In the genomic region with DNA sequence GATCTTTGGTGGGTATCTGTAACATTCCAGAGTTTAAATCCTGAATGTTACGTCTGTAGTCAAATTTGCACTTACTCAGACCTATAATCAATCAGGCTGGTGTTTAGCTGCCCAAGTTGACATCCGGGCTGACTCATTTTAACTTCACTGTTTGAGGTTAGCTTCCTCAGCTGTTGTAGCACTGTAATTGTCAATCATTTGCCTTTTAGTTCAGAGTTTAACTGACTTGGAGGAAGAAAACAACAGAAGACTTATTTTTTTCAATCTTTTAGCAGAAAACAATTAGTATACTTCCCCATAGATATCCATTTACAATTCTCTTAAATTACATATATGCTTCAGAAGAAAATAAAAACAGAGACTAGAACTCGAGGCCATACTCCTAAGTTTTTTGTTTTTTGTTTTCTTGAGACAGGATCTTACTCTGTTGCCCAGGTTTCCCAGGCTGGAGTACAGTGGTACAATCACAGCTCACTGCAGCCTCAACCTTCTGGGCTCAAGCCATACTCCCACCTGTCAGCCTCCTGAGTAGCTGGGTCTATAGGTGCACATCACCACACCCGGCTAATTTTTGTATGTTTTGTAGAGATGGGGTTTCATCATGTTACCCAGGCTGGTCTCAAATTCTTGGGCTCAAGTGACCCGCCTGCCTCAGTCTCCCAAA, we compare ENCODE assay signal across 8 cellular contexts. TPM values are rescaled to one million over a fixed set of nuclear protein-coding genes. Genes with fewer than 3 reads are reported as not detected.
DNase-seq lines count a peak whose midpoint lies in the region; ATAC-seq and TF ChIP-seq lines count a peak whose summit lies in the region.

No MANE protein-coding gene starts in this region.

- ATAC-seq in GM19438 (IDR thresholded peaks at IDR 0.05; ENCODE audit: low read depth, unreplicated experiment) (peak; percentile 99), HG03378 (IDR thresholded peaks at IDR 0.05; ENCODE audit: unreplicated experiment) (peak; percentile 99)
- ATAC-seq in activated T-helper 17 cell treated with anti-CD3 and anti-CD28 coated beads, Interleukin-2, amount 50 U/mL, for 72 hours (replicated peaks) = peak; percentile 81

- peak overlapping the region; percentile 46 for H3K4me3 Mint-ChIP-seq in activated T-helper 17 cell treated with anti-CD3 and anti-CD28 coated beads, Interleukin-2, amount 50 U/mL, for 72 hours
- H3K4me3 Mint-ChIP-seq in osteocyte (ENCODE audit: unreplicated experiment) = no peak overlapping the region

- DNase-seq in GDM1 (lab: John Stamatoyannopoulos, UW) = peak; percentile 1
- no peak for DNase-seq in osteocyte (ENCODE audit: extremely low spot score, unreplicated experiment)
- no peak for DNase-seq in NCI-H774 (lab: John Stamatoyannopoulos, UW)
- no peak for DNase-seq in activated CD8-positive, alpha-beta memory T cell treated with anti-CD3 and anti-CD28 coated beads, Interleukin-2, amount 50 U/mL, for 4 hours
- no peak for DNase-seq in retina

- H3K36me3 Mint-ChIP-seq in activated T-helper 17 cell treated with anti-CD3 and anti-CD28 coated beads, Interleukin-2, amount 50 U/mL, for 72 hours (ENCODE audit: low read depth) = no peaks in the 10 kb centered on the region
- no peaks in the 10 kb centered on the region for H3K36me3 Mint-ChIP-seq in osteocyte (ENCODE audit: unreplicated experiment)

- peaks cover 25% of the 10 kb centered on the region for H3K4me1 Mint-ChIP-seq in activated T-helper 17 cell treated with anti-CD3 and anti-CD28 coated beads, Interleukin-2, amount 50 U/mL, for 72 hours
- peaks cover 51% of the 10 kb centered on the region for H3K4me1 Mint-ChIP-seq in osteocyte (ENCODE audit: unreplicated experiment)

- H3K27me3 Mint-ChIP-seq in activated T-helper 17 cell treated with anti-CD3 and anti-CD28 coated beads, Interleukin-2, amount 50 U/mL, for 72 hours = no peaks in the 10 kb centered on the region
- no peaks in the 10 kb centered on the region for H3K27me3 Mint-ChIP-seq in osteocyte (ENCODE audit: unreplicated experiment)

- TF ChIP-seq CTCF in osteocyte (IDR thresholded peaks at IDR 0.05) = no peak

- H3K27ac Mint-ChIP-seq in activated T-helper 17 cell treated with anti-CD3 and anti-CD28 coated beads, Interleukin-2, amount 50 U/mL, for 72 hours = peak overlapping the region; percentile 77
- H3K27ac Mint-ChIP-seq in osteocyte (ENCODE audit: unreplicated experiment) = peak overlapping the region; percentile 94

- peaks cover 4% of the 10 kb centered on the region for H3K9me3 Mint-ChIP-seq in activated T-helper 17 cell treated with anti-CD3 and anti-CD28 coated beads, Interleukin-2, amount 50 U/mL, for 72 hours
- no peaks in the 10 kb centered on the region for H3K9me3 Mint-ChIP-seq in osteocyte (ENCODE audit: unreplicated experiment)

RNA-seq across cellular contexts. Expression of gene LRRC17, which starts 38.5 kb away (rescaled TPM):
- not detected for total RNA-seq in activated T-helper 17 cell treated with anti-CD3 and anti-CD28 coated beads, Interleukin-2, amount 50 U/mL, for 72 hours
- total RNA-seq in osteocyte = 12.4 and 12.5 TPM in 2 replicates

Comparison
In these comparisons a context has a peak if more than half of its experiments do, and no peak if none do; other contexts are left out.
1. RNA of gene LRRC17, which starts 38.5 kb away (total RNA-seq): 12.4 to 12.5 TPM in osteocyte; not detected in activated T-helper 17 cell treated with anti-CD3 and anti-CD28 coated beads, Interleukin-2, amount 50 U/mL, for 72 hours; every median in the first group is over 10 times any median in the second.
2. Peak in every context shown above with its lines, with median percentiles within 50 percentile points of each other: ATAC-seq.